16 cellular contexts compared by ENCODE assay signal in the genomic region with DNA sequence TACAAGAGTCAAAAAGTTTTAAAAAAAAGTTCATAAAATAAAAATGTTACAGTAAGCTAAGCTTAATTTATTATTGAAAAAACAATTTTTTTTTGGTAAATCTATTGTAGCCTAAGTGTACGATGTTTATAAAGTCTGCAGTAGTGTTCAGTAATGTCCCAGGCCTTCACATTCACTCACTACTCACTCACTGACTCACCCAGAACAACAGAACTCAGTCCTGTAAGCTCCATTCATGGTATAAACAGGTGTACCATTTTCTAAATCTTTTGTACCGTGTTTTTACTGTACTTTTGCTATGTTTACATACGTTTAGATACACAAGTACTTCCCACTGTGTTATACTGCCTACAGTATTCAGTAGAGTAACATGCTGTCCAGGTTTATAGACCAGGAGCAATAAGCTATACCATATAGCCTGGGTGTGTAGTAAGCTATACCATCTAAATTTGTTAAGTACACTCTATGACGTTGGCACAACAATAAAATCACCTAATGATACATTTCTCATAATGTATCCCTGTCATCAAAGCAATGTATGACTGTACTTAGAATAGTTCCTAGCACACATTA. TPM values are rescaled to one million over a fixed set of nuclear protein-coding genes. Genes with fewer than 3 reads are reported as not detected.
DNase-seq lines count a peak whose midpoint lies in the region; ATAC-seq, FAIRE-seq and TF ChIP-seq lines count a peak whose summit lies in the region.
"Had no signal": no experiment of that assay in that cellular context is flagged by ENCODE, and none has a peak within 500 bp of the region (broad histone marks: within the 10 kb centered on the region; RNA-seq: fewer than 3 reads in every experiment).

No MANE protein-coding gene starts in this region.

- H3F3A ChIP-seq in PC-3 (ENCODE audit: low read length, unreplicated experiment), result no peaks in the 10 kb centered on the region

- FAIRE-seq in A549 (lab: Jason Lieb, UNC) (peak; percentile 18), endothelial cell of umbilical vein (lab: Jason Lieb, UNC) (peak; percentile 37)
- FAIRE-seq: D721Med had no signal

- no TSS peak for BruUV-seq in PC-3 (replicated peaks; lab: Mats Ljungman, UMichigan)
- BruUV-seq in endothelial cell of umbilical vein (replicated peaks; lab: Mats Ljungman, UMichigan), result no TSS peak

- H3K4me2 ChIP-seq in A549, result no peak overlapping the region
- H3K4me2 ChIP-seq in PC-3 (ENCODE audit: low read length), result no peak overlapping the region
- H3K4me2 ChIP-seq in endothelial cell of umbilical vein (ENCODE audit: insufficient read depth, low read length), result no peak overlapping the region

- no peak overlapping the region for H3K27ac Mint-ChIP-seq in naive thymus-derived CD4-positive, alpha-beta T cell
- H3K27ac Mint-ChIP-seq: B cell had no signal

- H3K36me3 Mint-ChIP-seq in naive thymus-derived CD4-positive, alpha-beta T cell, result no peaks in the 10 kb centered on the region
- H3K36me3 Mint-ChIP-seq: CD4-positive, alpha-beta memory T cell had no signal

- TF ChIP-seq RAD21 in A549 (conservative IDR thresholded peaks at IDR 0.05 in 1 of 2, IDR thresholded peaks at IDR 0.05 in 1 of 2), result no peak

- no peak overlapping the region for H3K27ac ChIP-seq in A549
- no peak overlapping the region for H3K27ac ChIP-seq in PC-3 (ENCODE audit: low read length)
- no peak overlapping the region for H3K27ac ChIP-seq in endothelial cell of umbilical vein (ENCODE audit: insufficient read depth, low read depth, low read length)
- H3K27ac ChIP-seq in naive thymus-derived CD4-positive, alpha-beta T cell (ENCODE audit: low read depth, low read length), result no peak overlapping the region
- H3K27ac ChIP-seq: HL-60 had no signal

- intact Hi-C loops in PC-3 (cut with micrococcal nuclease), result no loop called here
- intact Hi-C loops in endothelial cell of umbilical vein (cut with micrococcal nuclease), result no loop called here
- intact Hi-C loops in mucosa of descending colon (cut with DNase I, micrococcal nuclease), result no loop called here
- intact Hi-C loops in naive thymus-derived CD4-positive, alpha-beta T cell (cut with micrococcal nuclease), result no loop called here

- H3K9me3 ChIP-seq in A549, result peaks cover 6% of the 10 kb centered on the region; the same call in 1 of the 3 replicates
- no peaks in the 10 kb centered on the region for H3K9me3 ChIP-seq in PC-3 (ENCODE audit: low read length)
- H3K9me3 ChIP-seq in endothelial cell of umbilical vein (replicated peaks; ENCODE audit: control insufficient read depth, insufficient read depth, low read length), result no peaks in the 10 kb centered on the region
- H3K9me3 ChIP-seq in mucosa of descending colon, result no peaks in the 10 kb centered on the region
- H3K9me3 ChIP-seq in naive thymus-derived CD4-positive, alpha-beta T cell (ENCODE audit: control insufficient read depth in 2 of 3, low read length in 3 of 3), result no peaks in the 10 kb centered on the region

- ATAC-seq in A549, result no peak
- peak; percentile 70 for ATAC-seq in PC-3
- peak; percentile 99 for ATAC-seq in mucosa of descending colon
- no peak for ATAC-seq in naive thymus-derived CD4-positive, alpha-beta T cell
- ATAC-seq: HCT116 had no signal

- H3K4me3 ChIP-seq in A549, result no peak overlapping the region
- H3K4me3 ChIP-seq in PC-3 (ENCODE audit: low read length), result no peak overlapping the region
- no peak overlapping the region for H3K4me3 ChIP-seq in endothelial cell of umbilical vein (replicated peaks in 1 of 3; ENCODE audit: insufficient read depth in 1 of 3, low read depth in 1 of 3, low read length in 3 of 3)
- no peak overlapping the region for H3K4me3 ChIP-seq in mucosa of descending colon
- H3K4me3 ChIP-seq in naive thymus-derived CD4-positive, alpha-beta T cell (ENCODE audit: low read length), result no peak overlapping the region

- no peaks in the 10 kb centered on the region for H3K36me3 ChIP-seq in PC-3 (ENCODE audit: low read depth, low read length)
- H3K36me3 ChIP-seq in endothelial cell of umbilical vein (ENCODE audit: control insufficient read depth in 2 of 2, extremely low read depth in 1 of 2, insufficient read depth in 2 of 2, low read length in 2 of 2), result no peaks in the 10 kb centered on the region
- no peaks in the 10 kb centered on the region for H3K36me3 ChIP-seq in mucosa of descending colon (ENCODE audit: low read depth)
- no peaks in the 10 kb centered on the region for H3K36me3 ChIP-seq in naive thymus-derived CD4-positive, alpha-beta T cell (ENCODE audit: control insufficient read depth in 2 of 3, insufficient read depth in 3 of 3, low read length in 3 of 3)

- POLR2A ChIA-PET in A549 (lab: Yijun Ruan, JAX) (no interaction called here), PC-3 (lab: Charles Lee; ENCODE audit: unreplicated experiment) (no interaction called here), endothelial cell of umbilical vein (lab: Charles Lee) (no interaction called here)
- POLR2A ChIA-PET in naive thymus-derived CD4-positive, alpha-beta T cell (lab: Charles Lee), result no interaction called here

- H3K79me2 ChIP-seq in PC-3 (ENCODE audit: low read length), result no peaks in the 10 kb centered on the region
- H3K79me2 ChIP-seq in endothelial cell of umbilical vein (ENCODE audit: control insufficient read depth, insufficient read depth, low read length), result no peaks in the 10 kb centered on the region

- H3K4me1 ChIP-seq in A549 (no peaks in the 10 kb centered on the region), PC-3 (ENCODE audit: insufficient read depth, low read length) (no peaks in the 10 kb centered on the region), endothelial cell of umbilical vein (ENCODE audit: control insufficient read depth, extremely low read depth, insufficient read depth, low read length) (no peaks in the 10 kb centered on the region), mucosa of descending colon (ENCODE audit: low read depth) (peaks cover 12% of the 10 kb centered on the region)
- no peaks in the 10 kb centered on the region for H3K4me1 ChIP-seq in naive thymus-derived CD4-positive, alpha-beta T cell (ENCODE audit: control insufficient read depth in 2 of 2, insufficient read depth in 2 of 2, low read length in 2 of 2)

- no peaks in the 10 kb centered on the region for H3K4me1 Mint-ChIP-seq in naive thymus-derived CD4-positive, alpha-beta T cell
- H3K4me1 Mint-ChIP-seq: B cell; CD4-positive, alpha-beta memory T cell had no signal

- 36% methylated on average over 4 of the region's 4 CpGs for WGBS in A549 (ENCODE audit: missing lambda C conversion rate)

- TF ChIP-seq POLR2A in A549 (IDR thresholded peaks at IDR 0.05; ENCODE audit: low read length) (no peak), endothelial cell of umbilical vein (IDR thresholded peaks at IDR 0.05; ENCODE audit: low read depth, low read length) (no peak)

- H4K20me1 ChIP-seq in PC-3 (ENCODE audit: low read length), result no peaks in the 10 kb centered on the region
- no peaks in the 10 kb centered on the region for H4K20me1 ChIP-seq in endothelial cell of umbilical vein (replicated peaks; ENCODE audit: control insufficient read depth, extremely low read depth, insufficient read depth, low read length)

- dilution Hi-C loops in endothelial cell of umbilical vein (cut with MboI; ENCODE audit: extremely low pct_ligation_motif_present, low sequenced_read_pairs), result no loop called here

- H3K9ac ChIP-seq in PC-3 (ENCODE audit: low read length) (no peak overlapping the region), endothelial cell of umbilical vein (replicated peaks; ENCODE audit: extremely low read depth, insufficient read depth, low read length) (no peak overlapping the region)

- no peaks in the 10 kb centered on the region for H3K9me3 Mint-ChIP-seq in naive thymus-derived CD4-positive, alpha-beta T cell
- H3K9me3 Mint-ChIP-seq: CD4-positive, alpha-beta memory T cell had no signal

- TF ChIP-seq CTCF in A549 (IDR thresholded peaks at IDR 0.05) (no peak), PC-3 (conservative IDR thresholded peaks at IDR 0.05; ENCODE audit: low read depth, low read length) (no peak), endothelial cell of umbilical vein (IDR thresholded peaks at IDR 0.05; ENCODE audit: extremely low read depth in 1 of 2, insufficient read depth in 1 of 2, low read depth in 1 of 2, low read length in 2 of 2) (no peak), mucosa of descending colon (IDR thresholded peaks at IDR 0.05) (no peak)

- H2AFZ ChIP-seq in PC-3 (ENCODE audit: low read length), result no peak overlapping the region
- no peak overlapping the region for H2AFZ ChIP-seq in endothelial cell of umbilical vein (ENCODE audit: low read depth, low read length)

- CTCF ChIA-PET in A549 (lab: Yijun Ruan, JAX), result interaction anchor here (0.9 to 2.3 kb wide), 7 partner anchors 9 to 172 kb away, joined by 3 to 6 read pairs (median 3); a partner anchor contains a TSS
- CTCF ChIA-PET in PC-3 (lab: Charles Lee), result no interaction called here
- CTCF ChIA-PET in endothelial cell of umbilical vein (lab: Charles Lee), result interaction anchor here (1.3 kb wide), 1 partner anchor 10 kb away, joined by 3 read pairs; no protein-coding TSS in a partner anchor
- CTCF ChIA-PET in naive thymus-derived CD4-positive, alpha-beta T cell (lab: Charles Lee), result no interaction called here

- H3K9me1 ChIP-seq in endothelial cell of umbilical vein (replicated peaks; ENCODE audit: control insufficient read depth, extremely low read depth, insufficient read depth, low read length), result no peaks in the 10 kb centered on the region

- H3K27me3 Mint-ChIP-seq in naive thymus-derived CD4-positive, alpha-beta T cell, result peaks cover 0 to 9% (median 2%) of the 10 kb centered on the region in 5 donors
- H3K27me3 Mint-ChIP-seq: B cell had no signal

- H3K9me2 ChIP-seq in PC-3 (replicated peaks; ENCODE audit: low read length), result no peaks in the 10 kb centered on the region

- no peak for TF ChIP-seq EP300 in A549 (IDR thresholded peaks at IDR 0.05)

- H3K27me3 ChIP-seq in PC-3 (ENCODE audit: low read length) (no peaks in the 10 kb centered on the region), endothelial cell of umbilical vein (ENCODE audit: control insufficient read depth in 2 of 2, insufficient read depth in 2 of 2, low read length in 2 of 2) (no peaks in the 10 kb centered on the region)
- H3K27me3 ChIP-seq in naive thymus-derived CD4-positive, alpha-beta T cell (ENCODE audit: control insufficient read depth in 2 of 2, insufficient read depth in 2 of 2, low read length in 2 of 2), result no peaks in the 10 kb centered on the region

- no peak overlapping the region for H3K4me3 Mint-ChIP-seq in naive thymus-derived CD4-positive, alpha-beta T cell
- H3K4me3 Mint-ChIP-seq: B cell; CD4-positive, alpha-beta memory T cell had no signal

- DNase-seq in A549 (ENCODE audit: low read depth in 1 of 2, low spot score in 1 of 2), result no peak
- peak; percentile 29 for DNase-seq in PC-3
- DNase-seq in endothelial cell of umbilical vein (ENCODE audit: low read depth, low spot score), result no peak
- DNase-seq in mucosa of descending colon, result no peak
- DNase-seq in kidney tubule cell (ENCODE audit: low spot score), result no peak
- no peak for DNase-seq in naive thymus-derived CD4-positive, alpha-beta T cell
- DNase-seq in NCI-H146 treated with DMSO at 0.1 percent for 48 hours (lab: John Stamatoyannopoulos, UW; ENCODE audit: unreplicated experiment), result no peak
- DNase-seq: C1 segment of cervical spinal cord; CD4-positive, alpha-beta memory T cell; DMS153; DMS79 treated with DMSO at 0.1 percent for 48 hours; EL had no signal

RNA-seq across cellular contexts. Expression of a gene that starts 41.2 kb away (rescaled TPM):
- polyA plus RNA-seq in A549 (2011; rRNA removed), result 4.0 and 5.8 TPM in 2 replicates
- 1.5 and 1.9 TPM in 2 replicates for polyA plus RNA-seq in A549 (2012; cell fraction: cytosol; rRNA removed)
- polyA plus RNA-seq in A549 (2012; cell fraction: nucleus; rRNA removed), result 2.5 and 4.1 TPM in 2 replicates
- 2.8 to 3.6 TPM (median 3.1 TPM) in 3 replicates for polyA plus RNA-seq in A549 (2017; fragmentation: RNase III; extraction: RNeasy Plus Mini Kit Qiagen cat#74134 plus additional on column Dnase treatment)
- 7.2 and 7.4 TPM in 2 replicates for polyA minus RNA-seq in A549 (2011; rRNA and poly(A)+ RNA removed)
- 7.1 and 8.3 TPM in 2 replicates for total RNA-seq in PC-3 (2014; rRNA removed)
- 1.9 and 3.2 TPM in 2 replicates for total RNA-seq in endothelial cell of umbilical vein
- 0.94 and 0.99 TPM in 2 replicates for polyA plus RNA-seq in endothelial cell of umbilical vein
- 0.65 and 0.76 TPM in 2 replicates for polyA plus RNA-seq in endothelial cell of umbilical vein (2011; cell fraction: cytosol; rRNA removed)
- polyA plus RNA-seq in endothelial cell of umbilical vein (2011; cell fraction: nucleus; rRNA removed), result 3.4 and 4.7 TPM in 2 replicates
- polyA plus RNA-seq in endothelial cell of umbilical vein (2012), result 1.6 and 2.4 TPM in 2 replicates
- 2.9 and 4.2 TPM in 2 replicates for polyA minus RNA-seq in endothelial cell of umbilical vein
- 6.9 TPM for polyA minus RNA-seq in endothelial cell of umbilical vein (2011; cell fraction: cytosol; rRNA and poly(A)+ RNA removed)
- 2.5 and 4.3 TPM in 2 replicates for polyA minus RNA-seq in endothelial cell of umbilical vein (2011; cell fraction: nucleus; rRNA and poly(A)+ RNA removed)
- 10 to 100 TPM; 31.4 to 66.7 (median 36.1) TPM for total RNA-seq in mucosa of descending colon
- 1 to 10 TPM; 2.1 to 3.4 (median 3.2) TPM for total RNA-seq in naive thymus-derived CD4-positive, alpha-beta T cell
- under 1 TPM; 0.47 to 0.55 TPM for polyA plus RNA-seq in naive thymus-derived CD4-positive, alpha-beta T cell

Comparison
In these comparisons a context has a peak if more than half of its experiments do, and no peak if none do; other contexts are left out.
1. ATAC-seq: peak in PC-3 (single experiment) and mucosa of descending colon (single experiment); none in A549 (0 of 2) and naive thymus-derived CD4-positive, alpha-beta T cell (single experiment).
2. CTCF ChIA-PET loops: an anchor here in A549 (0.9 to 2.3 kb wide) and endothelial cell of umbilical vein (1.3 kb wide); none called in PC-3 and naive thymus-derived CD4-positive, alpha-beta T cell.